In genomic region chr12:11164384-11164783, GRCh38 we compare ENCODE assay signal across 18 cellular contexts. TPM values are rescaled to one million over a fixed set of nuclear protein-coding genes. Genes with fewer than 3 reads are reported as not detected.
A peak's percentile ranks its signal among the peaks of the same experiment; 100 is the strongest.
DNase-seq lines count a peak whose midpoint lies in the region; ATAC-seq and TF ChIP-seq lines count a peak whose summit lies in the region.
"Had no signal": no experiment of that assay in that cellular context is flagged by ENCODE, and none has a peak within 500 bp of the region (broad histone marks: within the 10 kb centered on the region; RNA-seq: fewer than 3 reads in every experiment).

No MANE protein-coding gene starts in this region.

- H3K9ac ChIP-seq in Loucy (ENCODE audit: low read depth, low read length, poor library complexity, severe bottlenecking) (no peak overlapping the region), trophoblast cell (ENCODE audit: low read length) (no peak overlapping the region)

- H3K36me3 ChIP-seq in Loucy (ENCODE audit: insufficient read depth, low read length): no peaks in the 10 kb centered on the region
- peaks cover 3 to 9% of the 10 kb centered on the region in 2 experiments for H3K36me3 ChIP-seq in trophoblast cell (ENCODE audit: control insufficient read depth in 1 of 2, insufficient read depth in 2 of 2, low read length in 2 of 2)
- H3K36me3 ChIP-seq in mucosa of descending colon (ENCODE audit: low read depth): no peaks in the 10 kb centered on the region
- H3K36me3 ChIP-seq in gastroesophageal sphincter: peaks cover 0 to 17% of the 10 kb centered on the region in 2 donors

- H2BK12ac ChIP-seq in trophoblast cell (ENCODE audit: low read length): no peak overlapping the region

- no peak overlapping the region for H2AK5ac ChIP-seq in trophoblast cell (ENCODE audit: low read length)

- H4K91ac ChIP-seq in trophoblast cell (ENCODE audit: low read depth, low read length): no peak overlapping the region

- TF ChIP-seq CTCF in Loucy (conservative IDR thresholded peaks at IDR 0.05; ENCODE audit: low read length): no peak
- no peak for TF ChIP-seq CTCF in mucosa of descending colon (IDR thresholded peaks at IDR 0.05)
- no peak for TF ChIP-seq CTCF in gastroesophageal sphincter (IDR thresholded peaks at IDR 0.05)

- H3K4me2 ChIP-seq in Loucy (ENCODE audit: low read depth, low read length, poor library complexity, severe bottlenecking): peak overlapping the region; percentile 40
- H3K4me2 ChIP-seq in trophoblast cell (ENCODE audit: low read length): no peak overlapping the region

- H3K4me3 ChIP-seq in Loucy (ENCODE audit: low read length, poor library complexity, severe bottlenecking) (no peak overlapping the region), trophoblast cell (ENCODE audit: low read depth, low read length) (no peak overlapping the region), mucosa of descending colon (no peak overlapping the region), gastroesophageal sphincter (no peak overlapping the region)

- H3K27ac ChIP-seq in trophoblast cell (ENCODE audit: low read depth, low read length) (no peak overlapping the region), gastroesophageal sphincter (no peak overlapping the region)

- no peak overlapping the region for H4K8ac ChIP-seq in trophoblast cell (ENCODE audit: low read depth, low read length)

- H3K9me3 ChIP-seq in Loucy (ENCODE audit: insufficient read depth, low read depth, low read length) (no peaks in the 10 kb centered on the region), trophoblast cell (ENCODE audit: insufficient read depth, low read depth, low read length) (no peaks in the 10 kb centered on the region), mucosa of descending colon (no peaks in the 10 kb centered on the region), gastroesophageal sphincter (no peaks in the 10 kb centered on the region)
- H3K9me3 ChIP-seq: BE2C had no signal

- no peaks in the 10 kb centered on the region for H3K79me1 ChIP-seq in trophoblast cell (ENCODE audit: low read length)

- ATAC-seq in mucosa of descending colon (no peak), gastroesophageal sphincter (no peak)
- ATAC-seq: HepG2 had no signal

- H2BK5ac ChIP-seq in trophoblast cell (ENCODE audit: low read depth, low read length, poor library complexity): no peak overlapping the region

- H3K27me3 ChIP-seq in Loucy (ENCODE audit: insufficient read depth, low read length, poor library complexity, severe bottlenecking): no peaks in the 10 kb centered on the region
- H3K27me3 ChIP-seq in trophoblast cell (ENCODE audit: insufficient read depth, low read length): no peaks in the 10 kb centered on the region
- H3K27me3 ChIP-seq in gastroesophageal sphincter: no peaks in the 10 kb centered on the region
- H3K27me3 ChIP-seq: BE2C had no signal

- no peak overlapping the region for H3K18ac ChIP-seq in trophoblast cell (ENCODE audit: low read length)

- H3K4ac ChIP-seq in trophoblast cell (ENCODE audit: low read depth, low read length): peak overlapping the region; percentile 75

- no peak overlapping the region for H2AFZ ChIP-seq in Loucy (ENCODE audit: low read length)
- no peak overlapping the region for H2AFZ ChIP-seq in trophoblast cell (ENCODE audit: insufficient read depth, low read length, poor library complexity)

- H4K20me1 ChIP-seq in Loucy (ENCODE audit: insufficient read depth, low read length, poor library complexity, severe bottlenecking): peaks cover 26% of the 10 kb centered on the region

- H3F3A ChIP-seq in Loucy (ENCODE audit: low read depth): no peaks in the 10 kb centered on the region

- intact Hi-C loops in mucosa of descending colon (cut with DNase I, micrococcal nuclease): no loop called here

- H2BK120ac ChIP-seq in trophoblast cell (ENCODE audit: insufficient read depth, low read length, poor library complexity): no peak overlapping the region

- H3K14ac ChIP-seq in trophoblast cell (ENCODE audit: low read length): no peak overlapping the region

- H3K9me2 ChIP-seq in Loucy (replicated peaks; ENCODE audit: low read depth, low read length): no peaks in the 10 kb centered on the region

- TF ChIP-seq EP300 in gastroesophageal sphincter (IDR thresholded peaks at IDR 0.05): no peak

- H3K79me2 ChIP-seq in Loucy (ENCODE audit: insufficient read depth, low read length) (peaks cover 80% of the 10 kb centered on the region), trophoblast cell (ENCODE audit: control insufficient read depth, insufficient read depth, low read length, poor library complexity) (peaks cover 2% of the 10 kb centered on the region)

- peak; percentile 8 for DNase-seq in SIG-M5 treated with dmso at 0.1 percent for 504 hours (lab: John Stamatoyannopoulos, UW; ENCODE audit: unreplicated experiment)
- no peak for DNase-seq in SIG-M5 (lab: John Stamatoyannopoulos, UW)
- DNase-seq in trophoblast cell: no peak
- DNase-seq in mucosa of descending colon: no peak
- DNase-seq in Kasumi-1 (lab: John Stamatoyannopoulos, UW): no peak
- DNase-seq: 8988T; BE2C; C1 segment of cervical spinal cord; CD4-positive, CD25-positive, alpha-beta regulatory T cell; CD8-positive, alpha-beta memory T cell; COR-L47; DMS 273 treated with DMSO at 0.1 percent for 48 hours; DMS53; H9 had no signal

- no peak for TF ChIP-seq POLR2A in gastroesophageal sphincter (IDR thresholded peaks at IDR 0.05)

- no peak overlapping the region for H4K12ac ChIP-seq in trophoblast cell (ENCODE audit: low read depth, low read length)

- H3K23ac ChIP-seq in trophoblast cell (ENCODE audit: low read length): no peak overlapping the region

- H3K4me1 ChIP-seq in Loucy (ENCODE audit: insufficient read depth, low read length, poor library complexity, severe bottlenecking) (peaks cover 17% of the 10 kb centered on the region), trophoblast cell (ENCODE audit: control insufficient read depth in 1 of 2, insufficient read depth in 2 of 2, low read length in 2 of 2) (peaks cover 2 to 6% of the 10 kb centered on the region in 2 experiments), mucosa of descending colon (ENCODE audit: low read depth) (no peaks in the 10 kb centered on the region), gastroesophageal sphincter (peaks cover 0 to 20% (median 6%) of the 10 kb centered on the region in 3 donors)
- H3K4me1 ChIP-seq: BE2C had no signal

RNA-seq across cellular contexts. Expression of gene SMIM10L1, which starts 6.6 kb away (rescaled TPM):
- polyA plus RNA-seq in trophoblast cell (2013): 12.9 TPM in 2 replicates
- total RNA-seq in mucosa of descending colon (10 to 100 TPM in 1 of 3 donors, 1 to 10 TPM in 2; 7.9 to 12.5 (median 9.5) TPM), gastroesophageal sphincter (10 to 100 TPM; 12.5 to 18.2 (median 16.6) TPM)

RNA-seq across cellular contexts. Expression of gene TAS2R42, which starts 22.4 kb away (rescaled TPM):
- polyA plus RNA-seq in trophoblast cell (2013): not detected in 2 replicates
- total RNA-seq in mucosa of descending colon: not detected
- not detected for total RNA-seq in gastroesophageal sphincter
- total RNA-seq: CD4-positive, CD25-positive, alpha-beta regulatory T cell; CD8-positive, alpha-beta memory T cell; H1; H9; HepG2 had no signal
- polyA plus RNA-seq: CD4-positive, CD25-positive, alpha-beta regulatory T cell; CD8-positive, alpha-beta memory T cell; H1; HepG2 had no signal

RNA-seq across cellular contexts. Expression of gene TAS2R30, which starts 29.9 kb away (rescaled TPM):
- not detected in 2 replicates for polyA plus RNA-seq in trophoblast cell (2013)
- 1 to 10 TPM; 3.0 to 5.9 (median 3.5) TPM for total RNA-seq in mucosa of descending colon
- 1 to 10 TPM; 1.3 to 7.9 (median 4.5) TPM for total RNA-seq in gastroesophageal sphincter
- polyA plus RNA-seq: CD4-positive, CD25-positive, alpha-beta regulatory T cell; CD8-positive, alpha-beta memory T cell had no signal
